In genomic region chr4:147173317-147173716, GRCh38 we compare ENCODE assay signal across 26 cellular contexts.
"Had no signal": no experiment of that assay in that cellular context is flagged by ENCODE, and none has a peak within 500 bp of the region (broad histone marks: within the 10 kb centered on the region; RNA-seq: fewer than 3 reads in every experiment).

No MANE protein-coding gene starts in this region.

- DNase-seq: activated CD4-positive, alpha-beta memory T cell treated with anti-CD3 and anti-CD28 coated beads for 36 hours; activated CD4-positive, alpha-beta T cell treated with anti-CD3 and anti-CD28 coated beads for 36 hours; activated CD4-positive, alpha-beta T cell treated with anti-CD3 and anti-CD28 coated beads, Interleukin-2, amount 10 ng/mL, durations not matched to agents 24 days and 14 days; activated CD4-positive, CD25-positive, alpha-beta regulatory T cell; activated CD4-positive, CD25-positive, alpha-beta regulatory T cell treated with anti-CD3 and anti-CD28 coated beads, Interleukin-2, amount 50 U/mL, for 72 hours; activated CD8-positive, alpha-beta memory T cell treated with anti-CD3 and anti-CD28 coated beads, Interleukin-2, amount 50 U/mL, for 48 hours; activated CD8-positive, alpha-beta T cell treated with anti-CD3 and anti-CD28 coated beads, Interleukin-2, amount 10 ng/mL, durations not matched to agents 7 days and 5 days; activated gamma-delta T cell; activated naive CD4-positive, alpha-beta T cell; activated naive CD4-positive, alpha-beta T cell treated with anti-CD3 and anti-CD28 coated beads, Interleukin-2, amount 50 U/mL, for 16 hours; activated T-cell treated with anti-CD3 and anti-CD28 coated beads for 4 hours; activated T-cell treated with anti-CD3 and anti-CD28 coated beads, Interleukin-2, amount 50 U/mL, for 24 hours; activated T-cell treated with anti-CD3 and anti-CD28 coated beads, Interleukin-2, amount 50 U/mL, for 72 hours; amniotic stem cell; aorta; body of pancreas; cortex of kidney; dermis blood vessel endothelial cell; effector CD4-positive, alpha-beta T cell; effector memory CD8-positive, alpha-beta T cell; erythroblast; foreskin keratinocyte; gastrocnemius medialis; T-helper 2 cell had no signal

- H3K9me3 Mint-ChIP-seq: activated CD4-positive, alpha-beta memory T cell treated with anti-CD3 and anti-CD28 coated beads for 36 hours; activated CD4-positive, alpha-beta T cell treated with anti-CD3 and anti-CD28 coated beads, Interleukin-2, amount 10 ng/mL, durations not matched to agents 24 days and 14 days; activated T-cell treated with anti-CD3 and anti-CD28 coated beads, Interleukin-2, amount 50 U/mL, for 24 hours; activated T-cell treated with anti-CD3 and anti-CD28 coated beads, Interleukin-2, amount 50 U/mL, for 72 hours; effector memory CD8-positive, alpha-beta T cell had no signal

- H3K27me3 ChIP-seq: body of pancreas, esophagus muscularis mucosa, foreskin keratinocyte, gastrocnemius medialis had no signal

- H3K4me1 Mint-ChIP-seq: activated CD4-positive, alpha-beta T cell treated with anti-CD3 and anti-CD28 coated beads for 36 hours; activated CD4-positive, alpha-beta T cell treated with anti-CD3 and anti-CD28 coated beads, Interleukin-2, amount 10 ng/mL, durations not matched to agents 24 days and 14 days had no signal

- H3K36me3 ChIP-seq: esophagus muscularis mucosa, gastrocnemius medialis had no signal

- H3K27me3 Mint-ChIP-seq: activated CD4-positive, alpha-beta T cell treated with anti-CD3 and anti-CD28 coated beads, Interleukin-2, amount 10 ng/mL, durations not matched to agents 24 days and 14 days; activated T-cell treated with anti-CD3 and anti-CD28 coated beads, Interleukin-2, amount 50 U/mL, for 24 hours; effector memory CD8-positive, alpha-beta T cell had no signal

- H3K36me3 Mint-ChIP-seq: activated CD4-positive, alpha-beta memory T cell treated with anti-CD3 and anti-CD28 coated beads for 36 hours; activated naive CD8-positive, alpha-beta T cell had no signal

- ATAC-seq: activated CD4-positive, alpha-beta T cell treated with anti-CD3 and anti-CD28 coated beads for 36 hours; activated CD8-positive, alpha-beta T cell treated with anti-CD3 and anti-CD28 coated beads, Interleukin-2, amount 10 ng/mL, durations not matched to agents 7 days and 5 days; activated T-cell treated with anti-CD3 and anti-CD28 coated beads, Interleukin-2, amount 50 U/mL, for 72 hours; body of pancreas; effector memory CD8-positive, alpha-beta T cell; foreskin keratinocyte; gastrocnemius medialis had no signal

- H3K27ac Mint-ChIP-seq: activated CD4-positive, alpha-beta memory T cell treated with anti-CD3 and anti-CD28 coated beads for 36 hours; activated CD4-positive, alpha-beta T cell treated with anti-CD3 and anti-CD28 coated beads for 36 hours; activated CD4-positive, alpha-beta T cell treated with anti-CD3 and anti-CD28 coated beads, Interleukin-2, amount 10 ng/mL, durations not matched to agents 24 days and 14 days; activated CD8-positive, alpha-beta T cell treated with anti-CD3 and anti-CD28 coated beads, Interleukin-2, amount 10 ng/mL, durations not matched to agents 7 days and 5 days; activated naive CD8-positive, alpha-beta T cell; activated T-cell treated with anti-CD3 and anti-CD28 coated beads, Interleukin-2, amount 50 U/mL, for 24 hours; activated T-cell treated with anti-CD3 and anti-CD28 coated beads, Interleukin-2, amount 50 U/mL, for 72 hours; effector memory CD8-positive, alpha-beta T cell had no signal

- H3K4me1 ChIP-seq: body of pancreas, esophagus muscularis mucosa, foreskin keratinocyte, gastrocnemius medialis had no signal

- H3K9me3 ChIP-seq: body of pancreas, esophagus muscularis mucosa, gastrocnemius medialis had no signal

- H3K4me3 Mint-ChIP-seq: activated CD4-positive, alpha-beta memory T cell treated with anti-CD3 and anti-CD28 coated beads for 36 hours; activated CD4-positive, alpha-beta T cell treated with anti-CD3 and anti-CD28 coated beads for 36 hours; activated CD4-positive, alpha-beta T cell treated with anti-CD3 and anti-CD28 coated beads, Interleukin-2, amount 10 ng/mL, durations not matched to agents 24 days and 14 days; activated CD8-positive, alpha-beta T cell treated with anti-CD3 and anti-CD28 coated beads, Interleukin-2, amount 10 ng/mL, durations not matched to agents 7 days and 5 days; activated naive CD8-positive, alpha-beta T cell; activated T-cell treated with anti-CD3 and anti-CD28 coated beads, Interleukin-2, amount 50 U/mL, for 24 hours; activated T-cell treated with anti-CD3 and anti-CD28 coated beads, Interleukin-2, amount 50 U/mL, for 72 hours; effector memory CD8-positive, alpha-beta T cell had no signal

- H3K27ac ChIP-seq: body of pancreas, esophagus muscularis mucosa, foreskin keratinocyte, gastrocnemius medialis had no signal

- H3K4me3 ChIP-seq: body of pancreas, esophagus muscularis mucosa, gastrocnemius medialis had no signal
